Comparison of ENCODE assay signal across 15 cellular contexts in genomic region chr10:107728807-107729206, GRCh38.
DNase-seq lines count a peak whose midpoint lies in the region; ATAC-seq lines count a peak whose summit lies in the region.
"Had no signal": no experiment of that assay in that cellular context is flagged by ENCODE, and none has a peak within 500 bp of the region (broad histone marks: within the 10 kb centered on the region; RNA-seq: fewer than 3 reads in every experiment).

No MANE protein-coding gene starts in this region.

- peaks cover 18% of the 10 kb centered on the region for H3K9me3 Mint-ChIP-seq in activated naive CD8-positive, alpha-beta T cell treated with anti-CD3 and anti-CD28 coated beads, Interleukin-2, amount 50 U/mL, for 24 hours

- peak; percentile 52 for ATAC-seq in GM18858 (IDR thresholded peaks at IDR 0.05; ENCODE audit: unreplicated experiment)
- peak; percentile 66 for ATAC-seq in GM21717 (IDR thresholded peaks at IDR 0.05; ENCODE audit: unreplicated experiment)
- ATAC-seq in activated naive CD8-positive, alpha-beta T cell treated with anti-CD3 and anti-CD28 coated beads, Interleukin-2, amount 50 U/mL, for 24 hours = no peak
- ATAC-seq in HG02970 (IDR thresholded peaks at IDR 0.05; ENCODE audit: low FRiP score, unreplicated experiment) = no peak

- no peaks in the 10 kb centered on the region for H3K27me3 Mint-ChIP-seq in activated naive CD8-positive, alpha-beta T cell treated with anti-CD3 and anti-CD28 coated beads, Interleukin-2, amount 50 U/mL, for 24 hours
- H3K27me3 Mint-ChIP-seq: activated naive CD8-positive, alpha-beta T cell treated with anti-CD3 and anti-CD28 coated beads, Interleukin-2, amount 10 ng/mL, durations not matched to agents 7 days and 5 days had no signal

- H3K4me1 Mint-ChIP-seq in activated naive CD8-positive, alpha-beta T cell treated with anti-CD3 and anti-CD28 coated beads, Interleukin-2, amount 50 U/mL, for 24 hours = no peaks in the 10 kb centered on the region
- H3K4me1 Mint-ChIP-seq: activated naive CD8-positive, alpha-beta T cell treated with anti-CD3 and anti-CD28 coated beads, Interleukin-2, amount 10 ng/mL, durations not matched to agents 7 days and 5 days had no signal

- peak; percentile 93 for DNase-seq in NOMO-1 treated with DMSO at 0.1 percent for 48 hours (lab: John Stamatoyannopoulos, UW; ENCODE audit: unreplicated experiment)
- DNase-seq in left kidney (ENCODE audit: low read depth, low spot score) = peak; percentile 4
- DNase-seq in activated naive CD8-positive, alpha-beta T cell treated with anti-CD3 and anti-CD28 coated beads, Interleukin-2, amount 50 U/mL, for 24 hours = no peak
- no peak for DNase-seq in COLO829 (ENCODE audit: low spot score)
- DNase-seq in NCI-H748 treated with DMSO at 0.1 percent for 48 hours (lab: John Stamatoyannopoulos, UW) = no peak
- DNase-seq: activated CD4-positive, alpha-beta T cell treated with anti-CD3 and anti-CD28 coated beads for 48 hours; activated naive CD8-positive, alpha-beta T cell treated with anti-CD3 and anti-CD28 coated beads, Interleukin-2, amount 10 ng/mL, durations not matched to agents 7 days and 5 days; cerebellar nuclear complex; NCI-H1417 treated with DMSO at 0.1 percent for 48 hours; NCI-H524 treated with DMSO at 0.1 percent for 48 hours; ovary had no signal

- H3K36me3 Mint-ChIP-seq in activated naive CD8-positive, alpha-beta T cell treated with anti-CD3 and anti-CD28 coated beads, Interleukin-2, amount 50 U/mL, for 24 hours (ENCODE audit: low read depth) = no peaks in the 10 kb centered on the region
- H3K36me3 Mint-ChIP-seq: activated naive CD8-positive, alpha-beta T cell treated with anti-CD3 and anti-CD28 coated beads, Interleukin-2, amount 10 ng/mL, durations not matched to agents 7 days and 5 days had no signal

- no peak overlapping the region for H3K4me3 Mint-ChIP-seq in activated naive CD8-positive, alpha-beta T cell treated with anti-CD3 and anti-CD28 coated beads, Interleukin-2, amount 50 U/mL, for 24 hours
- H3K4me3 Mint-ChIP-seq: activated naive CD8-positive, alpha-beta T cell treated with anti-CD3 and anti-CD28 coated beads, Interleukin-2, amount 10 ng/mL, durations not matched to agents 7 days and 5 days; T-helper 2 cell treated with Interferon-gamma antibody and Interleukin-4, amounts not matched to agents 5 μg/mL and 100 μg/mL, for 36 hours had no signal

- no peak overlapping the region for H3K27ac Mint-ChIP-seq in activated naive CD8-positive, alpha-beta T cell treated with anti-CD3 and anti-CD28 coated beads, Interleukin-2, amount 50 U/mL, for 24 hours
- H3K27ac Mint-ChIP-seq: activated naive CD8-positive, alpha-beta T cell treated with anti-CD3 and anti-CD28 coated beads, Interleukin-2, amount 10 ng/mL, durations not matched to agents 7 days and 5 days; T-helper 2 cell treated with Interferon-gamma antibody and Interleukin-4, amounts not matched to agents 5 μg/mL and 100 μg/mL, for 36 hours had no signal

Comparison
In these comparisons a context has a peak if more than half of its experiments do, and no peak if none do; other contexts are left out.
1. ATAC-seq: peak in GM18858 (single experiment) and GM21717 (single experiment); none in activated naive CD8-positive, alpha-beta T cell treated with anti-CD3 and anti-CD28 coated beads, Interleukin-2, amount 50 U/mL, for 24 hours (single experiment) and HG02970 (single experiment).
2. DNase-seq: peak in NOMO-1 treated with DMSO at 0.1 percent for 48 hours (single experiment) and left kidney (single experiment); none in activated naive CD8-positive, alpha-beta T cell treated with anti-CD3 and anti-CD28 coated beads, Interleukin-2, amount 50 U/mL, for 24 hours (single experiment), COLO829 (single experiment) and NCI-H748 treated with DMSO at 0.1 percent for 48 hours (single experiment).